In the genomic region with DNA sequence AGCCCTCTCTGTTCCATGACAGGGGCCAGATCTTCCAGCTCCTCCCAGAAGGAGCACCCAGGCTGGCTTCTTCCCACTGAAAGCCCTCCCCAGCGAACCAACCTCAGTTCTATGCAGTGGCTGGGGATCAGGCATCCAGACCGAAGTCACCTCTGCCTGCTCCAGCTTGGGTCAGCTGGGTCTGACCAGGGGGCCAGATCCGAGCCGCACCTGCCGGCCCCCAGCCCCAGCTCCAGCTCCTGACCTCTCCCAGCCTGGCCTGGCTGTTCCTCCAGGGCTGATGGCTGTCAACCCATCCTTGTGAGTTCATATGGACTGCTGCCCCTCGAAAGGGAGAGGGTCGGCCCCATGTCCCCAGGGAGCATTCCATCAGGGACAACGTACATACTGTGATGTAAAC, we compare ENCODE assay signal across 19 cellular contexts. TPM values are rescaled to one million over a fixed set of nuclear protein-coding genes. Genes with fewer than 3 reads are reported as not detected.
DNase-seq lines count a peak whose midpoint lies in the region; ATAC-seq, FAIRE-seq and TF ChIP-seq lines count a peak whose summit lies in the region.
"Had no signal": no experiment of that assay in that cellular context is flagged by ENCODE, and none has a peak within 500 bp of the region (broad histone marks: within the 10 kb centered on the region; RNA-seq: fewer than 3 reads in every experiment).

No MANE protein-coding gene starts in this region.

- H3K9me3 Mint-ChIP-seq in activated naive CD4-positive, alpha-beta T cell treated with anti-CD3 and anti-CD28 coated beads, Interleukin-2, amount 50 U/mL, for 72 hours, result no peaks in the 10 kb centered on the region
- H3K9me3 Mint-ChIP-seq: CD14-positive monocyte had no signal

- H3K36me3 Mint-ChIP-seq in activated naive CD4-positive, alpha-beta T cell treated with anti-CD3 and anti-CD28 coated beads, Interleukin-2, amount 50 U/mL, for 72 hours, result peaks cover under 1 to 10% of the 10 kb centered on the region in 2 donors

- TF ChIP-seq RAD21 in HepG2 (CRISPR knock-in tag; IDR thresholded peaks at IDR 0.05), result no peak

- CTCF ChIA-PET in HepG2 (lab: Yijun Ruan, JAX; ENCODE audit: low intra/inter-chr PET ratio, low total read pairs), result no interaction called here

- no peaks in the 10 kb centered on the region; the same call in 1 of the 2 replicates for H4K20me1 ChIP-seq in HepG2 (ENCODE audit: insufficient read depth, low read length)
- H4K20me1 ChIP-seq in osteoblast (ENCODE audit: insufficient read depth, low read length), result peaks cover 8% of the 10 kb centered on the region

- no peaks in the 10 kb centered on the region for H3K79me2 ChIP-seq in HepG2 (ENCODE audit: insufficient read depth, low read length)
- no peaks in the 10 kb centered on the region for H3K79me2 ChIP-seq in osteoblast (ENCODE audit: insufficient read depth, low read length)

- H3K4me2 ChIP-seq in HepG2 (ENCODE audit: low read depth, low read length) (no peak overlapping the region), osteoblast (ENCODE audit: insufficient read depth, low read length) (no peak overlapping the region)
- H3K4me2 ChIP-seq: BLaER1 had no signal

- H3K27ac Mint-ChIP-seq in activated naive CD4-positive, alpha-beta T cell treated with anti-CD3 and anti-CD28 coated beads, Interleukin-2, amount 50 U/mL, for 72 hours, result no peak overlapping the region

- H3K4me1 ChIP-seq in HepG2 (ENCODE audit: insufficient read depth, low read length) (no peaks in the 10 kb centered on the region), right lobe of liver (no peaks in the 10 kb centered on the region), kidney (ENCODE audit: control insufficient read depth in 1 of 2, insufficient read depth in 1 of 2, low read depth in 1 of 2, low read length in 2 of 2) (no peaks in the 10 kb centered on the region), osteoblast (ENCODE audit: insufficient read depth, low read length) (no peaks in the 10 kb centered on the region)
- H3K4me1 ChIP-seq: BLaER1 had no signal

- H2AFZ ChIP-seq in HepG2 (ENCODE audit: low read length) (no peak overlapping the region), osteoblast (ENCODE audit: low read length) (no peak overlapping the region)

- TF ChIP-seq POLR2A in HepG2 (IDR thresholded peaks at IDR 0.05; ENCODE audit: insufficient read depth in 1 of 2, low read depth in 2 of 2, low read length in 2 of 2) (no peak), right lobe of liver (IDR thresholded peaks at IDR 0.05) (no peak)

- no peak for TF ChIP-seq EP300 in HepG2 (IDR thresholded peaks at IDR 0.05; ENCODE audit: low read depth in 2 of 2, low read length in 2 of 2)
- no peak for TF ChIP-seq EP300 in HepG2 (CRISPR knock-in tag; IDR thresholded peaks at IDR 0.05; ENCODE audit: borderline replicate concordance)

- H3K9me3 ChIP-seq in HepG2 (ENCODE audit: low read length) (no peaks in the 10 kb centered on the region), right lobe of liver (no peaks in the 10 kb centered on the region), kidney (ENCODE audit: control insufficient read depth in 1 of 2, low read length in 2 of 2) (no peaks in the 10 kb centered on the region), osteoblast (ENCODE audit: low read depth, low read length) (no peaks in the 10 kb centered on the region)
- H3K9me3 ChIP-seq: BLaER1 had no signal

- H3K9ac ChIP-seq in HepG2 (ENCODE audit: insufficient read depth, low read depth, low read length) (no peak overlapping the region), kidney (ENCODE audit: low read length in 2 of 2) (no peak overlapping the region)
- H3K9ac ChIP-seq: BLaER1 had no signal

- intact Hi-C loops in HepG2 (cut with micrococcal nuclease; ENCODE audit: unreplicated experiment), result no loop called here
- intact Hi-C loops in right lobe of liver (cut with DNase I), result no loop called here
- intact Hi-C loops in kidney (cut with DNase I), result no loop called here

- no peak overlapping the region for H3K4me3 ChIP-seq in HepG2 (replicated peaks in 1 of 3; ENCODE audit: insufficient read depth in 1 of 3, low read depth in 2 of 3, low read length in 3 of 3)
- no peak overlapping the region for H3K4me3 ChIP-seq in right lobe of liver
- no peak overlapping the region for H3K4me3 ChIP-seq in kidney (ENCODE audit: low read length in 2 of 2)
- no peak overlapping the region for H3K4me3 ChIP-seq in osteoblast (ENCODE audit: insufficient read depth, low read length)
- H3K4me3 ChIP-seq: BLaER1 had no signal

- FAIRE-seq in HepG2 (lab: Jason Lieb, UNC) (no peak), kidney (lab: Jason Lieb, UNC) (no peak)
- FAIRE-seq: GM12892, GM18507 had no signal

- WGBS in HepG2 (ENCODE audit: low lambda C conversion rate), result 88% methylated on average over 4 of the region's 8 CpGs
- no CpG with 5 or more reads among the region's 8 CpGs for WGBS in right lobe of liver (ENCODE audit: insufficient coverage, low coverage, low lambda C conversion rate, missing lambda C conversion rate)

- TF ChIP-seq CTCF in HepG2 (CRISPR knock-in tag; IDR thresholded peaks at IDR 0.05) (no peak), right lobe of liver (IDR thresholded peaks at IDR 0.05) (no peak), kidney (IDR thresholded peaks at IDR 0.05; ENCODE audit: borderline replicate concordance, extremely low read depth, insufficient read depth) (no peak), osteoblast (IDR thresholded peaks at IDR 0.05; ENCODE audit: extremely low read depth, low read depth, low read length) (no peak)

- BruUV-seq in HepG2 (replicated peaks; lab: Mats Ljungman, UMichigan), result no TSS peak

- in situ Hi-C loops in HepG2 (cut with HindIII; ENCODE audit: extremely low pct_ligation_motif_present, low pct_unique_long_range_greater_than_20kb), result no loop called here

- no peak for ATAC-seq in HepG2
- no peak for ATAC-seq in right lobe of liver
- ATAC-seq in activated naive CD4-positive, alpha-beta T cell treated with anti-CD3 and anti-CD28 coated beads, Interleukin-2, amount 50 U/mL, for 72 hours, result no peak

- POLR2A ChIA-PET in HepG2 (lab: Yijun Ruan, JAX), result interaction anchor here (0.9 kb wide), 1 partner anchor 9 kb away, joined by 4 read pairs; no protein-coding TSS in a partner anchor

- H3K27ac ChIP-seq in HepG2 (ENCODE audit: extremely low read length, insufficient read depth, low read length), result no peak overlapping the region
- no peak overlapping the region for H3K27ac ChIP-seq in right lobe of liver
- no peak overlapping the region for H3K27ac ChIP-seq in kidney (ENCODE audit: low read depth in 2 of 2, low read length in 2 of 2)
- no peak overlapping the region for H3K27ac ChIP-seq in osteoblast (ENCODE audit: low read depth, low read length)
- H3K27ac ChIP-seq: BLaER1 had no signal

- H3K36me3 ChIP-seq in HepG2 (replicated peaks in 1 of 2; ENCODE audit: control insufficient read depth in 1 of 2, insufficient read depth in 2 of 2, low read length in 2 of 2) (peaks cover 10 to 38% of the 10 kb centered on the region in 2 experiments; a peak in 4 of 5 replicates), right lobe of liver (peaks cover 6 to 27% (median 15%) of the 10 kb centered on the region in 4 donors), kidney (ENCODE audit: control insufficient read depth in 1 of 2, insufficient read depth in 2 of 2, low read length in 2 of 2) (peaks cover 9 to 10% of the 10 kb centered on the region in 2 donors), osteoblast (ENCODE audit: insufficient read depth, low read length) (peaks cover 47% of the 10 kb centered on the region)

- H3K27me3 ChIP-seq in HepG2 (ENCODE audit: control insufficient read depth in 1 of 2, insufficient read depth in 2 of 2, low read length in 2 of 2), result no peaks in the 10 kb centered on the region
- H3K27me3 ChIP-seq in right lobe of liver, result no peaks in the 10 kb centered on the region
- H3K27me3 ChIP-seq in osteoblast (ENCODE audit: insufficient read depth, low read length), result no peaks in the 10 kb centered on the region
- H3K27me3 ChIP-seq: BLaER1 had no signal

- no peak for DNase-seq in HepG2 (ENCODE audit: low spot score)
- DNase-seq in right lobe of liver, result no peak
- peak; percentile 65 for DNase-seq in kidney
- peak; percentile 41 for DNase-seq in osteoblast (ENCODE audit: insufficient read length, low spot score, missing footprints)
- no peak for DNase-seq in activated naive CD4-positive, alpha-beta T cell treated with anti-CD3 and anti-CD28 coated beads, Interleukin-2, amount 50 U/mL, for 72 hours (ENCODE audit: low spot score in 2 of 2)
- DNase-seq in NK-92 treated with Interleukin-12 subunit alpha and Interleukin-12 subunit beta, amount 100 ng/mL, for 24 hours (lab: John Stamatoyannopoulos, UW), result no peak
- DNase-seq in amygdala (lab: John Stamatoyannopoulos, UW), result no peak
- DNase-seq: 8988T; CD4-positive, alpha-beta memory T cell; DMS153; DMS79; GDM1; GOT3; H7 had no signal

RNA-seq across cellular contexts. Expression of gene TSSK6, which starts 8.0 kb away (rescaled TPM):
- 0.71 and 0.86 TPM in 2 replicates for total RNA-seq in HepG2 (2016; rRNA removed; fragmentation: Illumina TruSeq; extraction: Trizol)
- 0.35 and 0.40 TPM in 2 replicates for total RNA-seq in HepG2 (2016; cell fraction: cytosol; rRNA removed; fragmentation: Illumina TruSeq; extraction: Trizol; ENCODE audit: low read depth)
- total RNA-seq in HepG2 (2016; cell fraction: insoluble cytoplasmic fraction; rRNA removed; fragmentation: Illumina TruSeq; extraction: Trizol), result 0.65 and 0.85 TPM in 2 replicates
- 0.83 and 1.3 TPM in 2 replicates for total RNA-seq in HepG2 (2016; cell fraction: membrane; rRNA removed; fragmentation: Illumina TruSeq; extraction: Trizol)
- 0.50 and 1.3 TPM in 2 replicates for total RNA-seq in HepG2 (2016; cell fraction: nucleus; rRNA removed; fragmentation: Illumina TruSeq; extraction: Trizol)
- 1.2 and 2.0 TPM in 2 replicates for polyA plus RNA-seq in HepG2 (2011; rRNA removed)
- 1.4 and 2.8 TPM in 2 replicates for polyA plus RNA-seq in HepG2 (2011; cell fraction: cytosol; rRNA removed)
- 6.3 and 8.3 TPM in 2 replicates for polyA plus RNA-seq in HepG2 (2011; cell fraction: nucleus; rRNA removed)
- polyA plus RNA-seq in HepG2 (2012), result 0.81 and 1.2 TPM in 2 replicates
- polyA plus RNA-seq in HepG2 (2016; cell fraction: cytosol; fragmentation: Illumina TruSeq; extraction: Trizol; ENCODE audit: low read depth), result 0.16 and 0.19 TPM in 2 replicates
- polyA plus RNA-seq in HepG2 (2016; cell fraction: insoluble cytoplasmic fraction; fragmentation: Illumina TruSeq; extraction: Trizol; ENCODE audit: low read depth), result 1.1 and 1.7 TPM in 2 replicates
- polyA plus RNA-seq in HepG2 (2016; cell fraction: membrane; fragmentation: Illumina TruSeq; extraction: Trizol; ENCODE audit: low read depth), result 0.68 and 0.82 TPM in 2 replicates
- polyA plus RNA-seq in HepG2 (2016; cell fraction: nucleus; fragmentation: Illumina TruSeq; extraction: Trizol; ENCODE audit: insufficient read depth, low read depth), result 1.3 and 2.4 TPM in 2 replicates
- polyA minus RNA-seq in HepG2 (2011; rRNA and poly(A)+ RNA removed; ENCODE audit: low replicate concordance), result 2.0 and 5.3 TPM in 2 replicates
- polyA minus RNA-seq in HepG2 (2011; cell fraction: cytosol; rRNA and poly(A)+ RNA removed), result 1.3 and 1.5 TPM in 2 replicates
- polyA minus RNA-seq in HepG2 (2011; cell fraction: nucleus; rRNA and poly(A)+ RNA removed), result 1.9 and 3.7 TPM in 2 replicates
- total RNA-seq in right lobe of liver, result 1 to 10 TPM in 4 of 6 experiments, under 1 TPM in 2; 0.53 to 2.9 (median 1.1) TPM
- total RNA-seq in kidney, result 3.7 TPM
- 1.4 TPM for polyA plus RNA-seq in kidney (ENCODE audit: insufficient read depth, low read depth, low replicate concordance)
- 2.7 and 4.3 TPM in 2 replicates for total RNA-seq in osteoblast
- total RNA-seq in activated naive CD4-positive, alpha-beta T cell treated with anti-CD3 and anti-CD28 coated beads, Interleukin-2, amount 50 U/mL, for 72 hours, result 1 to 10 TPM; 3.8 to 5.5 TPM

RNA-seq across cellular contexts. Expression of gene NDUFA13, which starts 8.7 kb away (rescaled TPM):
- total RNA-seq in HepG2 (2016; rRNA removed; fragmentation: Illumina TruSeq; extraction: Trizol) (278 and 337 TPM in 2 replicates), right lobe of liver (100 to 1,000 TPM in 4 of 6 experiments, 10 to 100 TPM in 2; 20.8 to 202 (median 154) TPM), kidney (328 TPM), osteoblast (160 and 202 TPM in 2 replicates)
- total RNA-seq in HepG2 (2016; cell fraction: cytosol; rRNA removed; fragmentation: Illumina TruSeq; extraction: Trizol; ENCODE audit: low read depth), result 98.4 and 99.8 TPM in 2 replicates
- total RNA-seq in HepG2 (2016; cell fraction: insoluble cytoplasmic fraction; rRNA removed; fragmentation: Illumina TruSeq; extraction: Trizol), result 323 and 362 TPM in 2 replicates
- 84.6 and 89.0 TPM in 2 replicates for total RNA-seq in HepG2 (2016; cell fraction: membrane; rRNA removed; fragmentation: Illumina TruSeq; extraction: Trizol)
- total RNA-seq in HepG2 (2016; cell fraction: nucleus; rRNA removed; fragmentation: Illumina TruSeq; extraction: Trizol), result 193 and 208 TPM in 2 replicates
- polyA plus RNA-seq in HepG2 (2011; rRNA removed) (366 and 368 TPM in 2 replicates), kidney (ENCODE audit: insufficient read depth, low read depth, low replicate concordance) (627 TPM)
- 715 and 846 TPM in 2 replicates for polyA plus RNA-seq in HepG2 (2011; cell fraction: cytosol; rRNA removed)
- 199 and 226 TPM in 2 replicates for polyA plus RNA-seq in HepG2 (2011; cell fraction: nucleus; rRNA removed)
- polyA plus RNA-seq in HepG2 (2012), result 207 and 262 TPM in 2 replicates
- 72.4 and 85.3 TPM in 2 replicates for polyA plus RNA-seq in HepG2 (2016; cell fraction: cytosol; fragmentation: Illumina TruSeq; extraction: Trizol; ENCODE audit: low read depth)
- 186 TPM in 2 replicates for polyA plus RNA-seq in HepG2 (2016; cell fraction: insoluble cytoplasmic fraction; fragmentation: Illumina TruSeq; extraction: Trizol; ENCODE audit: low read depth)
- 52.4 and 56.3 TPM in 2 replicates for polyA plus RNA-seq in HepG2 (2016; cell fraction: membrane; fragmentation: Illumina TruSeq; extraction: Trizol; ENCODE audit: low read depth)
- polyA plus RNA-seq in HepG2 (2016; cell fraction: nucleus; fragmentation: Illumina TruSeq; extraction: Trizol; ENCODE audit: insufficient read depth, low read depth), result 235 and 237 TPM in 2 replicates
- 73.2 and 83.5 TPM in 2 replicates for polyA minus RNA-seq in HepG2 (2011; rRNA and poly(A)+ RNA removed; ENCODE audit: low replicate concordance)
- 58.6 and 70.0 TPM in 2 replicates for polyA minus RNA-seq in HepG2 (2011; cell fraction: cytosol; rRNA and poly(A)+ RNA removed)
- 42.1 and 44.4 TPM in 2 replicates for polyA minus RNA-seq in HepG2 (2011; cell fraction: nucleus; rRNA and poly(A)+ RNA removed)
- total RNA-seq in activated naive CD4-positive, alpha-beta T cell treated with anti-CD3 and anti-CD28 coated beads, Interleukin-2, amount 50 U/mL, for 72 hours, result 100 to 1,000 TPM; 358 to 407 TPM

RNA-seq across cellular contexts. Expression of gene YJEFN3, which starts 21.4 kb away (rescaled TPM):
- total RNA-seq in HepG2 (2016; rRNA removed; fragmentation: Illumina TruSeq; extraction: Trizol) (0.32 and 0.89 TPM in 2 replicates), right lobe of liver (1 to 10 TPM in 4 of 6 experiments, under 1 TPM in 2; 0.31 to 4.2 (median 1.8) TPM), kidney (3.7 TPM), osteoblast (under 0.01 and 0.29 TPM in 2 replicates)
- total RNA-seq in HepG2 (2016; cell fraction: cytosol; rRNA removed; fragmentation: Illumina TruSeq; extraction: Trizol; ENCODE audit: low read depth), result 0.30 and 0.44 TPM in 2 replicates
- 0.19 and 0.69 TPM in 2 replicates for total RNA-seq in HepG2 (2016; cell fraction: insoluble cytoplasmic fraction; rRNA removed; fragmentation: Illumina TruSeq; extraction: Trizol)
- total RNA-seq in HepG2 (2016; cell fraction: membrane; rRNA removed; fragmentation: Illumina TruSeq; extraction: Trizol), result 0.28 and 0.41 TPM in 2 replicates
- total RNA-seq in HepG2 (2016; cell fraction: nucleus; rRNA removed; fragmentation: Illumina TruSeq; extraction: Trizol), result 1.1 and 1.4 TPM in 2 replicates
- polyA plus RNA-seq in HepG2 (2011; rRNA removed) (4.0 TPM in 2 replicates), kidney (ENCODE audit: insufficient read depth, low read depth, low replicate concordance) (3.1 TPM)
- polyA plus RNA-seq in HepG2 (2011; cell fraction: cytosol; rRNA removed), result 0.47 and 1.4 TPM in 2 replicates
- polyA plus RNA-seq in HepG2 (2011; cell fraction: nucleus; rRNA removed), result 61.3 and 67.2 TPM in 2 replicates
- 5.6 and 8.4 TPM in 2 replicates for polyA plus RNA-seq in HepG2 (2012)
- polyA plus RNA-seq in HepG2 (2016; cell fraction: cytosol; fragmentation: Illumina TruSeq; extraction: Trizol; ENCODE audit: low read depth), result 0.37 TPM in 1 of 2 replicates, not detected in the other
- polyA plus RNA-seq in HepG2 (2016; cell fraction: insoluble cytoplasmic fraction; fragmentation: Illumina TruSeq; extraction: Trizol; ENCODE audit: low read depth), result 0.09 TPM in 1 of 2 replicates, not detected in the other
- polyA plus RNA-seq in HepG2 (2016; cell fraction: membrane; fragmentation: Illumina TruSeq; extraction: Trizol; ENCODE audit: low read depth), result not detected in 2 replicates
- 9.8 and 10.6 TPM in 2 replicates for polyA plus RNA-seq in HepG2 (2016; cell fraction: nucleus; fragmentation: Illumina TruSeq; extraction: Trizol; ENCODE audit: insufficient read depth, low read depth)
- polyA minus RNA-seq in HepG2 (2011; rRNA and poly(A)+ RNA removed; ENCODE audit: low replicate concordance), result 0.86 and 2.2 TPM in 2 replicates
- 0.49 TPM in 1 of 2 replicates, not detected in the other for polyA minus RNA-seq in HepG2 (2011; cell fraction: cytosol; rRNA and poly(A)+ RNA removed)
- 5.0 and 5.3 TPM in 2 replicates for polyA minus RNA-seq in HepG2 (2011; cell fraction: nucleus; rRNA and poly(A)+ RNA removed)
- 10 to 100 TPM in 1 of 2 donors, 1 to 10 TPM in 1; 5.7 to 11.3 TPM for total RNA-seq in activated naive CD4-positive, alpha-beta T cell treated with anti-CD3 and anti-CD28 coated beads, Interleukin-2, amount 50 U/mL, for 72 hours
- polyA plus RNA-seq: CD14-positive monocyte had no signal

RNA-seq across cellular contexts. Expression of gene CILP2, which starts 30.7 kb away (rescaled TPM):
- total RNA-seq in HepG2 (2016; rRNA removed; fragmentation: Illumina TruSeq; extraction: Trizol) (0.09 TPM in 1 of 2 replicates, not detected in the other), right lobe of liver (under 1 TPM in 4 of 6 experiments, not detected in 2; 0.05 to 0.33 (median 0.19) TPM), kidney (0.41 TPM), osteoblast (0.72 and 0.88 TPM in 2 replicates)
- total RNA-seq in HepG2 (2016; cell fraction: cytosol; rRNA removed; fragmentation: Illumina TruSeq; extraction: Trizol; ENCODE audit: low read depth), result not detected in 2 replicates
- 0.15 TPM in 1 of 2 replicates, not detected in the other for total RNA-seq in HepG2 (2016; cell fraction: insoluble cytoplasmic fraction; rRNA removed; fragmentation: Illumina TruSeq; extraction: Trizol)
- total RNA-seq in HepG2 (2016; cell fraction: membrane; rRNA removed; fragmentation: Illumina TruSeq; extraction: Trizol), result not detected in 2 replicates
- 0.16 and 0.19 TPM in 2 replicates for total RNA-seq in HepG2 (2016; cell fraction: nucleus; rRNA removed; fragmentation: Illumina TruSeq; extraction: Trizol)
- polyA plus RNA-seq in HepG2 (2011; rRNA removed) (0.18 and 0.37 TPM in 2 replicates), kidney (ENCODE audit: insufficient read depth, low read depth, low replicate concordance) (not detected)
- polyA plus RNA-seq in HepG2 (2011; cell fraction: cytosol; rRNA removed), result 0.16 and 0.19 TPM in 2 replicates
- 0.66 and 0.74 TPM in 2 replicates for polyA plus RNA-seq in HepG2 (2011; cell fraction: nucleus; rRNA removed)
- 0.31 and 0.51 TPM in 2 replicates for polyA plus RNA-seq in HepG2 (2012)
- not detected in 2 replicates for polyA plus RNA-seq in HepG2 (2016; cell fraction: cytosol; fragmentation: Illumina TruSeq; extraction: Trizol; ENCODE audit: low read depth)
- polyA plus RNA-seq in HepG2 (2016; cell fraction: insoluble cytoplasmic fraction; fragmentation: Illumina TruSeq; extraction: Trizol; ENCODE audit: low read depth), result 0.05 and 0.12 TPM in 2 replicates
- not detected in 2 replicates for polyA plus RNA-seq in HepG2 (2016; cell fraction: membrane; fragmentation: Illumina TruSeq; extraction: Trizol; ENCODE audit: low read depth)
- polyA plus RNA-seq in HepG2 (2016; cell fraction: nucleus; fragmentation: Illumina TruSeq; extraction: Trizol; ENCODE audit: insufficient read depth, low read depth), result 0.35 and 0.44 TPM in 2 replicates
- 0.20 and 0.30 TPM in 2 replicates for polyA minus RNA-seq in HepG2 (2011; rRNA and poly(A)+ RNA removed; ENCODE audit: low replicate concordance)
- polyA minus RNA-seq in HepG2 (2011; cell fraction: cytosol; rRNA and poly(A)+ RNA removed), result 0.26 and 0.30 TPM in 2 replicates
- 0.26 and 0.37 TPM in 2 replicates for polyA minus RNA-seq in HepG2 (2011; cell fraction: nucleus; rRNA and poly(A)+ RNA removed)
- total RNA-seq in activated naive CD4-positive, alpha-beta T cell treated with anti-CD3 and anti-CD28 coated beads, Interleukin-2, amount 50 U/mL, for 72 hours, result under 1 TPM; 0.25 to 0.31 TPM
- total RNA-seq: HT-29 had no signal
- polyA plus RNA-seq: CD14-positive monocyte; CD4-positive, alpha-beta memory T cell had no signal

Comparison
In these comparisons a context has a peak if more than half of its experiments do, and no peak if none do; other contexts are left out.
1. DNase-seq: peak in kidney (single experiment) and osteoblast (single experiment); none in HepG2 (single experiment), right lobe of liver (0 of 3), activated naive CD4-positive, alpha-beta T cell treated with anti-CD3 and anti-CD28 coated beads, Interleukin-2, amount 50 U/mL, for 72 hours (0 of 2), NK-92 treated with Interleukin-12 subunit alpha and Interleukin-12 subunit beta, amount 100 ng/mL, for 24 hours (single experiment) and amygdala (0 of 56).